Comparison of ENCODE assay signal across 33 cellular contexts in genomic region chr2:107258538-107258937, GRCh38.
"Had no signal": no experiment of that assay in that cellular context is flagged by ENCODE, and none has a peak within 500 bp of the region (broad histone marks: within the 10 kb centered on the region; RNA-seq: fewer than 3 reads in every experiment).

No MANE protein-coding gene starts in this region.

- DNase-seq: activated B cell treated with CpG ODN at 0.5 μM for 24 hours; activated CD4-positive, alpha-beta T cell treated with anti-CD3 and anti-CD28 coated beads for 48 hours; activated CD4-positive, alpha-beta T cell treated with anti-CD3 and anti-CD28 coated beads, Interleukin-2, amount 50 U/mL, for 1 hour; activated CD4-positive, alpha-beta T cell treated with anti-CD3 and anti-CD28 coated beads, Interleukin-2, amount 50 U/mL, for 48 hours; activated CD8-positive, alpha-beta memory T cell treated with anti-CD3 and anti-CD28 coated beads for 24 hours; activated CD8-positive, alpha-beta T cell treated with anti-CD3 and anti-CD28 coated beads for 36 hours; activated effector memory CD4-positive, alpha-beta T cell treated with anti-CD3 and anti-CD28 coated beads, Interleukin-2, amount 50 U/mL, for 16 hours; activated naive CD4-positive, alpha-beta T cell treated with anti-CD3 and anti-CD28 coated beads for 36 hours; activated naive CD8-positive, alpha-beta T cell treated with anti-CD3 and anti-CD28 coated beads for 36 hours; activated naive CD8-positive, alpha-beta T cell treated with anti-CD3 and anti-CD28 coated beads, Interleukin-2, amount 50 U/mL, for 24 hours; activated T-cell treated with anti-CD3 and anti-CD28 coated beads, Interleukin-2, amount 50 U/mL, for 4 hours; adrenal gland; amygdala; aorta; body of pancreas; central memory CD4-positive, alpha-beta T cell; dorsolateral prefrontal cortex; effector memory CD4-positive, alpha-beta T cell; endodermal cell; foreskin fibroblast; head of caudate nucleus; T-helper 1 cell; T-helper 17 cell; T1000; WERI-Rb-1 had no signal

- H3K9me3 ChIP-seq: adrenal gland, body of pancreas had no signal

- H3K27me3 ChIP-seq: adrenal gland, body of pancreas, breast epithelium, cardiac muscle cell, dorsolateral prefrontal cortex had no signal

- H3K4me3 ChIP-seq: adrenal gland, body of pancreas, breast epithelium, cardiac muscle cell, coronary artery, dorsolateral prefrontal cortex had no signal

- ATAC-seq: activated CD4-positive, CD25-positive, alpha-beta regulatory T cell treated with anti-CD3 and anti-CD28 coated beads, Interleukin-2, amount 50 U/mL, for 24 hours; activated CD8-positive, alpha-beta T cell treated with anti-CD3 and anti-CD28 coated beads for 36 hours; activated naive CD8-positive, alpha-beta T cell treated with anti-CD3 and anti-CD28 coated beads, Interleukin-2, amount 50 U/mL, for 24 hours; activated T-cell treated with anti-CD3 and anti-CD28 coated beads, Interleukin-2, amount 50 U/mL, for 4 hours; body of pancreas; T-helper 17 cell had no signal

- H3K27ac Mint-ChIP-seq: activated B cell treated with CpG ODN at 0.5 μM for 24 hours; activated CD8-positive, alpha-beta T cell treated with anti-CD3 and anti-CD28 coated beads for 36 hours; activated naive CD4-positive, alpha-beta T cell treated with anti-CD3 and anti-CD28 coated beads for 36 hours; activated naive CD4-positive, alpha-beta T cell treated with anti-CD3 and anti-CD28 coated beads, Interleukin-2, amount 50 U/mL, for 24 hours; activated naive CD8-positive, alpha-beta T cell treated with anti-CD3 and anti-CD28 coated beads for 36 hours; activated naive CD8-positive, alpha-beta T cell treated with anti-CD3 and anti-CD28 coated beads, Interleukin-2, amount 50 U/mL, for 24 hours; activated T-helper 2 cell treated with anti-CD3 and anti-CD28 coated beads, Interferon-gamma antibody, Interleukin-2, Interleukin-4, amounts not matched to agents 10 μg/mL and 5 μg/mL and 100 μg/mL, durations not matched to agents 14 hours and 24 hours and 36 hours; dendritic cell treated with granulocyte-macrophage colony-stimulating factor and Interleukin-4, amounts not matched to agents 40 ng/mL and 50 ng/mL, for 4 days; endodermal cell; T-helper 17 cell; T-helper 2 cell treated with Interferon-gamma antibody and Interleukin-4, amounts not matched to agents 5 μg/mL and 100 μg/mL, for 36 hours had no signal

- H3K4me1 Mint-ChIP-seq: activated B cell treated with CpG ODN at 0.5 μM for 24 hours; activated naive CD4-positive, alpha-beta T cell treated with anti-CD3 and anti-CD28 coated beads, Interleukin-2, amount 50 U/mL, for 24 hours; activated naive CD8-positive, alpha-beta T cell treated with anti-CD3 and anti-CD28 coated beads for 36 hours; activated naive CD8-positive, alpha-beta T cell treated with anti-CD3 and anti-CD28 coated beads, Interleukin-2, amount 50 U/mL, for 24 hours; endodermal cell; T-helper 17 cell had no signal

- H3K4me3 Mint-ChIP-seq: activated B cell treated with CpG ODN at 0.5 μM for 24 hours; activated CD8-positive, alpha-beta T cell treated with anti-CD3 and anti-CD28 coated beads for 36 hours; activated naive CD4-positive, alpha-beta T cell treated with anti-CD3 and anti-CD28 coated beads for 36 hours; activated naive CD4-positive, alpha-beta T cell treated with anti-CD3 and anti-CD28 coated beads, Interleukin-2, amount 50 U/mL, for 24 hours; activated naive CD8-positive, alpha-beta T cell treated with anti-CD3 and anti-CD28 coated beads for 36 hours; activated naive CD8-positive, alpha-beta T cell treated with anti-CD3 and anti-CD28 coated beads, Interleukin-2, amount 50 U/mL, for 24 hours; activated T-cell treated with anti-CD3 and anti-CD28 coated beads, Interleukin-2, amount 50 U/mL, for 4 hours; dendritic cell treated with granulocyte-macrophage colony-stimulating factor and Interleukin-4, amounts not matched to agents 40 ng/mL and 50 ng/mL, for 4 days; endodermal cell; T-helper 17 cell; T-helper 2 cell treated with Interferon-gamma antibody and Interleukin-4, amounts not matched to agents 5 μg/mL and 100 μg/mL, for 36 hours had no signal

- H3K4me1 ChIP-seq: adrenal gland, body of pancreas, breast epithelium had no signal

- H3K36me3 ChIP-seq: adrenal gland, breast epithelium, cardiac muscle cell, WERI-Rb-1 had no signal

- H3K27me3 Mint-ChIP-seq: activated B cell treated with CpG ODN at 0.5 μM for 24 hours; activated CD8-positive, alpha-beta T cell treated with anti-CD3 and anti-CD28 coated beads for 36 hours; dendritic cell treated with granulocyte-macrophage colony-stimulating factor and Interleukin-4, amounts not matched to agents 40 ng/mL and 50 ng/mL, for 4 days; T-helper 17 cell had no signal

- H3K36me3 Mint-ChIP-seq: activated naive CD4-positive, alpha-beta T cell treated with anti-CD3 and anti-CD28 coated beads, Interleukin-2, amount 50 U/mL, for 24 hours; activated naive CD8-positive, alpha-beta T cell treated with anti-CD3 and anti-CD28 coated beads for 36 hours had no signal

- H3K27ac ChIP-seq: adrenal gland, body of pancreas, breast epithelium, cardiac muscle cell, coronary artery, dorsolateral prefrontal cortex, WERI-Rb-1 had no signal

- H3K9me3 Mint-ChIP-seq: activated CD8-positive, alpha-beta T cell treated with anti-CD3 and anti-CD28 coated beads for 36 hours; activated naive CD4-positive, alpha-beta T cell treated with anti-CD3 and anti-CD28 coated beads for 36 hours; activated naive CD8-positive, alpha-beta T cell treated with anti-CD3 and anti-CD28 coated beads for 36 hours; activated T-cell treated with anti-CD3 and anti-CD28 coated beads, Interleukin-2, amount 50 U/mL, for 4 hours; endodermal cell; T-helper 2 cell treated with Interferon-gamma antibody and Interleukin-4, amounts not matched to agents 5 μg/mL and 100 μg/mL, for 36 hours had no signal
